ENCODE assay signal across 1 cellular context in genomic region chr1:32107742-32108661, GRCh38.
TF ChIP-seq lines count a peak whose summit lies in the region.

TSS of gene KPNA6 (plus strand) at chr1:32108056. CDS start at chr1:32108131, 75 bp downstream.

TF ChIP-seq in HepG2, 621 proteins besides CTCF, POLR2A, EP300 and RAD21 (continued from another document and continues in another):
- TF ChIP-seq ZNF570 (CRISPR knock-in tag; IDR thresholded peaks at IDR 0.05; ENCODE audit: borderline replicate concordance), result no peak
- TF ChIP-seq ZNF737 (CRISPR knock-in tag; IDR thresholded peaks at IDR 0.05; ENCODE audit: borderline replicate concordance), result no peak
- TF ChIP-seq, protein P1, sequence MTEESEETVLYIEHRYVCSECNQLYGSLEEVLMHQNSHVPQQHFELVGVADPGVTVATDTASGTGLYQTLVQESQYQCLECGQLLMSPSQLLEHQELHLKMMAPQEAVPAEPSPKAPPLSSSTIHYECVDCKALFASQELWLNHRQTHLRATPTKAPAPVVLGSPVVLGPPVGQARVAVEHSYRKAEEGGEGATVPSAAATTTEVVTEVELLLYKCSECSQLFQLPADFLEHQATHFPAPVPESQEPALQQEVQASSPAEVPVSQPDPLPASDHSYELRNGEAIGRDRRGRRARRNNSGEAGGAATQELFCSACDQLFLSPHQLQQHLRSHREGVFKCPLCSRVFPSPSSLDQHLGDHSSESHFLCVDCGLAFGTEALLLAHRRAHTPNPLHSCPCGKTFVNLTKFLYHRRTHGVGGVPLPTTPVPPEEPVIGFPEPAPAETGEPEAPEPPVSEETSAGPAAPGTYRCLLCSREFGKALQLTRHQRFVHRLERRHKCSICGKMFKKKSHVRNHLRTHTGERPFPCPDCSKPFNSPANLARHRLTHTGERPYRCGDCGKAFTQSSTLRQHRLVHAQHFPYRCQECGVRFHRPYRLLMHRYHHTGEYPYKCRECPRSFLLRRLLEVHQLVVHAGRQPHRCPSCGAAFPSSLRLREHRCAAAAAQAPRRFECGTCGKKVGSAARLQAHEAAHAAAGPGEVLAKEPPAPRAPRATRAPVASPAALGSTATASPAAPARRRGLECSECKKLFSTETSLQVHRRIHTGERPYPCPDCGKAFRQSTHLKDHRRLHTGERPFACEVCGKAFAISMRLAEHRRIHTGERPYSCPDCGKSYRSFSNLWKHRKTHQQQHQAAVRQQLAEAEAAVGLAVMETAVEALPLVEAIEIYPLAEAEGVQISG (CRISPR knock-in tag; IDR thresholded peaks at IDR 0.05), result peak; percentile 38; the same call in 1 of the 2 replicates
- no peak for TF ChIP-seq FOXJ3 (CRISPR knock-in tag; IDR thresholded peaks at IDR 0.05; ENCODE audit: borderline replicate concordance)
- TF ChIP-seq HDAC2 (CRISPR knock-in tag; IDR thresholded peaks at IDR 0.05), result peak; percentile 51; the same call in 1 of the 2 replicates
- no peak for TF ChIP-seq ZNF572 (CRISPR knock-in tag; IDR thresholded peaks at IDR 0.05)
- no peak for TF ChIP-seq DNMT1 (CRISPR knock-in tag; IDR thresholded peaks at IDR 0.05)
- TF ChIP-seq, protein P2, sequence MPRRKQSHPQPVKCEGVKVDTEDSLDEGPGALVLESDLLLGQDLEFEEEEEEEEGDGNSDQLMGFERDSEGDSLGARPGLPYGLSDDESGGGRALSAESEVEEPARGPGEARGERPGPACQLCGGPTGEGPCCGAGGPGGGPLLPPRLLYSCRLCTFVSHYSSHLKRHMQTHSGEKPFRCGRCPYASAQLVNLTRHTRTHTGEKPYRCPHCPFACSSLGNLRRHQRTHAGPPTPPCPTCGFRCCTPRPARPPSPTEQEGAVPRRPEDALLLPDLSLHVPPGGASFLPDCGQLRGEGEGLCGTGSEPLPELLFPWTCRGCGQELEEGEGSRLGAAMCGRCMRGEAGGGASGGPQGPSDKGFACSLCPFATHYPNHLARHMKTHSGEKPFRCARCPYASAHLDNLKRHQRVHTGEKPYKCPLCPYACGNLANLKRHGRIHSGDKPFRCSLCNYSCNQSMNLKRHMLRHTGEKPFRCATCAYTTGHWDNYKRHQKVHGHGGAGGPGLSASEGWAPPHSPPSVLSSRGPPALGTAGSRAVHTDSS (CRISPR knock-in tag; conservative IDR thresholded peaks at IDR 0.05), result no peak
- peak; percentile 89; the same call in 1 of the 2 replicates for TF ChIP-seq ZNF280B (CRISPR knock-in tag; IDR thresholded peaks at IDR 0.05; ENCODE audit: borderline replicate concordance)
- no peak for TF ChIP-seq PPARG (CRISPR knock-in tag; conservative IDR thresholded peaks at IDR 0.05)
- TF ChIP-seq NCOA1 (CRISPR knock-in tag; IDR thresholded peaks at IDR 0.05), result 0 out of 2 replicates have a peak, but pooled peaks have one; percentile 41
- peak; percentile 66; the same call in 1 of the 2 replicates for TF ChIP-seq ZSCAN30 (CRISPR knock-in tag; IDR thresholded peaks at IDR 0.05)
- TF ChIP-seq ZNF12 (CRISPR knock-in tag; IDR thresholded peaks at IDR 0.05), result no peak
- no peak; the same call in 1 of the 2 replicates for TF ChIP-seq ZNF550 (CRISPR knock-in tag; IDR thresholded peaks at IDR 0.05; ENCODE audit: borderline replicate concordance)
- peak; percentile 47; the same call in 1 of the 2 replicates for TF ChIP-seq NFRKB (IDR thresholded peaks at IDR 0.05)
- TF ChIP-seq, protein P3, sequence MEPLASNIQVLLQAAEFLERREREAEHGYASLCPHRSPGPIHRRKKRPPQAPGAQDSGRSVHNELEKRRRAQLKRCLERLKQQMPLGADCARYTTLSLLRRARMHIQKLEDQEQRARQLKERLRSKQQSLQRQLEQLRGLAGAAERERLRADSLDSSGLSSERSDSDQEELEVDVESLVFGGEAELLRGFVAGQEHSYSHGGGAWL (CRISPR knock-in tag; IDR thresholded peaks at IDR 0.05), result no peak
- TF ChIP-seq ZNF766 (CRISPR knock-in tag; IDR thresholded peaks at IDR 0.05; ENCODE audit: borderline replicate concordance), result no peak
- no peak for TF ChIP-seq ELF4 (CRISPR knock-in tag; IDR thresholded peaks at IDR 0.05; ENCODE audit: borderline replicate concordance)
- no peak for TF ChIP-seq ZNF562 (CRISPR knock-in tag; IDR thresholded peaks at IDR 0.05; ENCODE audit: borderline replicate concordance)
- TF ChIP-seq MYC (CRISPR knock-in tag; IDR thresholded peaks at IDR 0.05; ENCODE audit: borderline replicate concordance), result peak; percentile 78; the same call in 1 of the 2 replicates
- TF ChIP-seq, protein P4, sequence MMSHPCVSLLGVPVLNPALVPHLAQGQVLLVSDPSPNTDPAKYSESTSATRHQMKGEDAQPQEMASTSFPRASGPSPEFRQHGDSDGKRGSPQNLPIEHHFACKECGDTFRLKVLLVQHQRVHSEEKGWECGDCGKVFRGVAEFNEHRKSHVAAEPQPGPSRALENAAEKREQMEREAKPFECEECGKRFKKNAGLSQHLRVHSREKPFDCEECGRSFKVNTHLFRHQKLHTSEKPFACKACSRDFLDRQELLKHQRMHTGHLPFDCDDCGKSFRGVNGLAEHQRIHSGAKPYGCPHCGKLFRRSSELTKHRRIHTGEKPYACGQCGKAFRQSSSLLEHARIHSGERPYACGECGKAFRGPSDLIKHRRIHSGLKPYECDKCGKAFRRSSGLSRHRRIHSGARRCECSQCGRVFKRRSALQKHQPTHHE (CRISPR knock-in tag; IDR thresholded peaks at IDR 0.05; ENCODE audit: borderline replicate concordance), result no peak
- 0 out of 2 replicates have a peak, but pooled peaks have one; percentile 38 for TF ChIP-seq TP53 (CRISPR knock-in tag; conservative IDR thresholded peaks at IDR 0.05)
- TF ChIP-seq HDAC1 (CRISPR knock-in tag; IDR thresholded peaks at IDR 0.05), result peak; percentile 85
- no peak; the same call in 1 of the 2 replicates for TF ChIP-seq ZNF547 (CRISPR knock-in tag; IDR thresholded peaks at IDR 0.05)
- 0 out of 2 replicates have a peak, but pooled peaks have one; percentile 26 for TF ChIP-seq ZNF143 (CRISPR knock-in tag; IDR thresholded peaks at IDR 0.05)
- no peak for TF ChIP-seq NFKBIZ (CRISPR knock-in tag; IDR thresholded peaks at IDR 0.05)
- TF ChIP-seq ZNF619 (CRISPR knock-in tag; IDR thresholded peaks at IDR 0.05), result no peak
- peak; percentile 93 for TF ChIP-seq ZFY (CRISPR knock-in tag; IDR thresholded peaks at IDR 0.05)
- TF ChIP-seq DPF2 (CRISPR knock-in tag; IDR thresholded peaks at IDR 0.05; ENCODE audit: borderline replicate concordance, low read depth), result no peak
- TF ChIP-seq BHLHE40 (IDR thresholded peaks at IDR 0.05; ENCODE audit: low read length), result no peak
- TF ChIP-seq SNAI1 (CRISPR knock-in tag; IDR thresholded peaks at IDR 0.05; ENCODE audit: borderline replicate concordance), result 0 out of 2 replicates have a peak, but pooled peaks have one; percentile 38
- TF ChIP-seq ZNF564 (CRISPR knock-in tag; IDR thresholded peaks at IDR 0.05), result no peak
- no peak for TF ChIP-seq FOXA1 (IDR thresholded peaks at IDR 0.05)
- peak; percentile 22; the same call in 1 of the 2 replicates for TF ChIP-seq FOXA1 (CRISPR knock-in tag; IDR thresholded peaks at IDR 0.05)
- TF ChIP-seq SRSF1 (optimal IDR thresholded peaks at IDR 0.05; ENCODE audit: low read depth, low read length), result peak; percentile 49
- TF ChIP-seq, protein P5, sequence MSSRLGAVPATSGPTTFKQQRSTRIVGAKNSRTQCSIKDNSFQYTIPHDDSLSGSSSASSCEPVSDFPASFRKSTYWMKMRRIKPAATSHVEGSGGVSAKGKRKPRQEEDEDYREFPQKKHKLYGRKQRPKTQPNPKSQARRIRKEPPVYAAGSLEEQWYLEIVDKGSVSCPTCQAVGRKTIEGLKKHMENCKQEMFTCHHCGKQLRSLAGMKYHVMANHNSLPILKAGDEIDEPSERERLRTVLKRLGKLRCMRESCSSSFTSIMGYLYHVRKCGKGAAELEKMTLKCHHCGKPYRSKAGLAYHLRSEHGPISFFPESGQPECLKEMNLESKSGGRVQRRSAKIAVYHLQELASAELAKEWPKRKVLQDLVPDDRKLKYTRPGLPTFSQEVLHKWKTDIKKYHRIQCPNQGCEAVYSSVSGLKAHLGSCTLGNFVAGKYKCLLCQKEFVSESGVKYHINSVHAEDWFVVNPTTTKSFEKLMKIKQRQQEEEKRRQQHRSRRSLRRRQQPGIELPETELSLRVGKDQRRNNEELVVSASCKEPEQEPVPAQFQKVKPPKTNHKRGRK (CRISPR knock-in tag; IDR thresholded peaks at IDR 0.05), result no peak
- TF ChIP-seq, protein P6, sequence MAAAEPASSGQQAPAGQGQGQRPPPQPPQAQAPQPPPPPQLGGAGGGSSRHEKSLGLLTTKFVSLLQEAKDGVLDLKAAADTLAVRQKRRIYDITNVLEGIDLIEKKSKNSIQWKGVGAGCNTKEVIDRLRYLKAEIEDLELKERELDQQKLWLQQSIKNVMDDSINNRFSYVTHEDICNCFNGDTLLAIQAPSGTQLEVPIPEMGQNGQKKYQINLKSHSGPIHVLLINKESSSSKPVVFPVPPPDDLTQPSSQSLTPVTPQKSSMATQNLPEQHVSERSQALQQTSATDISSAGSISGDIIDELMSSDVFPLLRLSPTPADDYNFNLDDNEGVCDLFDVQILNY (CRISPR knock-in tag; conservative IDR thresholded peaks at IDR 0.05), result no peak
- TF ChIP-seq, protein P7, sequence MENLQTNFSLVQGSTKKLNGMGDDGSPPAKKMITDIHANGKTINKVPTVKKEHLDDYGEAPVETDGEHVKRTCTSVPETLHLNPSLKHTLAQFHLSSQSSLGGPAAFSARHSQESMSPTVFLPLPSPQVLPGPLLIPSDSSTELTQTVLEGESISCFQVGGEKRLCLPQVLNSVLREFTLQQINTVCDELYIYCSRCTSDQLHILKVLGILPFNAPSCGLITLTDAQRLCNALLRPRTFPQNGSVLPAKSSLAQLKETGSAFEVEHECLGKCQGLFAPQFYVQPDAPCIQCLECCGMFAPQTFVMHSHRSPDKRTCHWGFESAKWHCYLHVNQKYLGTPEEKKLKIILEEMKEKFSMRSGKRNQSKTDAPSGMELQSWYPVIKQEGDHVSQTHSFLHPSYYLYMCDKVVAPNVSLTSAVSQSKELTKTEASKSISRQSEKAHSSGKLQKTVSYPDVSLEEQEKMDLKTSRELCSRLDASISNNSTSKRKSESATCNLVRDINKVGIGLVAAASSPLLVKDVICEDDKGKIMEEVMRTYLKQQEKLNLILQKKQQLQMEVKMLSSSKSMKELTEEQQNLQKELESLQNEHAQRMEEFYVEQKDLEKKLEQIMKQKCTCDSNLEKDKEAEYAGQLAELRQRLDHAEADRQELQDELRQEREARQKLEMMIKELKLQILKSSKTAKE (CRISPR knock-in tag; IDR thresholded peaks at IDR 0.05; ENCODE audit: borderline replicate concordance), result no peak
- TF ChIP-seq ZNF616 (CRISPR knock-in tag; IDR thresholded peaks at IDR 0.05; ENCODE audit: low read depth), result peak; percentile 60; the same call in 1 of the 2 replicates
- TF ChIP-seq CENPBD1 (CRISPR knock-in tag; IDR thresholded peaks at IDR 0.05; ENCODE audit: borderline replicate concordance, low read depth), result no peak
- TF ChIP-seq, protein P8, sequence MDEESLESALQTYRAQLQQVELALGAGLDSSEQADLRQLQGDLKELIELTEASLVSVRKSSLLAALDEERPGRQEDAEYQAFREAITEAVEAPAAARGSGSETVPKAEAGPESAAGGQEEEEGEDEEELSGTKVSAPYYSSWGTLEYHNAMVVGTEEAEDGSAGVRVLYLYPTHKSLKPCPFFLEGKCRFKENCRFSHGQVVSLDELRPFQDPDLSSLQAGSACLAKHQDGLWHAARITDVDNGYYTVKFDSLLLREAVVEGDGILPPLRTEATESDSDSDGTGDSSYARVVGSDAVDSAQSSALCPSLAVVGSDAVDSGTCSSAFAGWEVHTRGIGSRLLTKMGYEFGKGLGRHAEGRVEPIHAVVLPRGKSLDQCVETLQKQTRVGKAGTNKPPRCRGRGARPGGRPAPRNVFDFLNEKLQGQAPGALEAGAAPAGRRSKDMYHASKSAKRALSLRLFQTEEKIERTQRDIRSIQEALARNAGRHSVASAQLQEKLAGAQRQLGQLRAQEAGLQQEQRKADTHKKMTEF (CRISPR knock-in tag; IDR thresholded peaks at IDR 0.05), result peak; percentile 62
- TF ChIP-seq MIER2 (CRISPR knock-in tag; IDR thresholded peaks at IDR 0.05), result 0 out of 2 replicates have a peak, but pooled peaks have one; percentile 9
- TF ChIP-seq ZNF468 (CRISPR knock-in tag; IDR thresholded peaks at IDR 0.05), result no peak
- TF ChIP-seq MXI1 (IDR thresholded peaks at IDR 0.05; ENCODE audit: borderline replicate concordance, low read depth, low read length), result peak; percentile 69; the same call in 1 of the 3 replicates
- TF ChIP-seq SNAPC2 (CRISPR knock-in tag; IDR thresholded peaks at IDR 0.05), result no peak
- TF ChIP-seq IRF9 (CRISPR knock-in tag; IDR thresholded peaks at IDR 0.05; ENCODE audit: borderline replicate concordance), result 0 out of 2 replicates have a peak, but pooled peaks have one; percentile 23
- TF ChIP-seq ZNF850 (CRISPR knock-in tag; conservative IDR thresholded peaks at IDR 0.05), result peak; percentile 58; the same call in 1 of the 2 replicates
- no peak for TF ChIP-seq NFE2L2 (IDR thresholded peaks at IDR 0.05; ENCODE audit: low read length)
- TF ChIP-seq, protein P9, sequence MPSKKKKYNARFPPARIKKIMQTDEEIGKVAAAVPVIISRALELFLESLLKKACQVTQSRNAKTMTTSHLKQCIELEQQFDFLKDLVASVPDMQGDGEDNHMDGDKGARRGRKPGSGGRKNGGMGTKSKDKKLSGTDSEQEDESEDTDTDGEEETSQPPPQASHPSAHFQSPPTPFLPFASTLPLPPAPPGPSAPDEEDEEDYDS (CRISPR knock-in tag; IDR thresholded peaks at IDR 0.05), result peak; percentile 62; the same call in 1 of the 2 replicates
- no peak for TF ChIP-seq ZNF652 (CRISPR knock-in tag; IDR thresholded peaks at IDR 0.05; ENCODE audit: borderline replicate concordance, low read depth)
- TF ChIP-seq ZNF790 (CRISPR knock-in tag; IDR thresholded peaks at IDR 0.05; ENCODE audit: borderline replicate concordance), result 0 out of 2 replicates have a peak, but pooled peaks have one; percentile 73
